ENCODE assay signal across 26 cellular contexts in the genomic region with DNA sequence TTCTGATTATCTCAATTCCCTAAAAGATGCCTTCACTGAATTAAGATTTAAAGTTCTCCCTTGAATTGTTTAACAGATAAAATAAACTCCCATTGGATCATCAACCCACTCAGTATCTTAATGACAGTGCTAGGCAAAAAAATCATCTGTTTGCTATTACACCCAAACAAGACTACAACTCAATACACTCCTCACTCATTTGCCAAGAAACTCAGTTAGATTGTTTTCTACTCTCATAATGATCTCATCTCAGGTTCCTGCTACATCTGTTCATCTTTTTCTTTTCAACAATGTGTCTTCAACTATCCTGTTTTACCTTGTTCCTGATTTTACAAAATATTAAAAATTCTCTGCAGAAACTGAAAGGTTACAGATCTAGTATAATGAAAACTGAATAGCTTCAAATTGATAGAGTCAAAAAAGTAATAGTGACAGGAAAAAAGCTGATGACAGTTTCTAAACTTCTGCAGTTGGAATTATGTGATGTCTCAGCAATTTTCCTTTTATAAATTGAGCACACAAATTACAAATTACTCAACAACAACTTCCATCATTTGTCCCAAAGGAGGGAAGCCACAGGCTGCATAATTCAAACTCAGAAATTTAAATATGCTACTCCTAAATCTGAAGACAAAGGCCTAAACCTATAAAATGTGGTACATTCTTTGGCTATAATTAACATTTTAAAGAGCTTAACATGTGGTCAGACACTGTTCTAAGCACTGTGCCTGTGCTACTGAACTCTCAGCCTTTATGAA. TPM values are rescaled to one million over a fixed set of nuclear protein-coding genes. Genes with fewer than 3 reads are reported as not detected.
A peak's percentile ranks its signal among the peaks of the same experiment; 100 is the strongest.
DNase-seq lines count a peak whose midpoint lies in the region; ATAC-seq and TF ChIP-seq lines count a peak whose summit lies in the region.
"Had no signal": no experiment of that assay in that cellular context is flagged by ENCODE, and none has a peak within 500 bp of the region (broad histone marks: within the 10 kb centered on the region; RNA-seq: fewer than 3 reads in every experiment).

No MANE protein-coding gene starts in this region.

- H3K9ac ChIP-seq in GM23248 = no peak overlapping the region

- H3K4me1 ChIP-seq in left ventricle myocardium inferior (peaks cover 48% of the 10 kb centered on the region), right cardiac atrium (ENCODE audit: control insufficient read depth, insufficient read depth, low read length) (no peaks in the 10 kb centered on the region), GM23248 (ENCODE audit: insufficient read depth) (peaks cover 12% of the 10 kb centered on the region; the same call in 1 of the 2 replicates), left lung (no peaks in the 10 kb centered on the region)
- H3K4me1 ChIP-seq: tibial artery had no signal

- H2AFZ ChIP-seq in GM23248 = no peak overlapping the region

- no peak for TF ChIP-seq CTCF in left ventricle myocardium inferior (IDR thresholded peaks at IDR 0.05; ENCODE audit: borderline replicate concordance)
- TF ChIP-seq CTCF in left lung (IDR thresholded peaks at IDR 0.05) = no peak

- in situ Hi-C loops in GM23248 (cut with MboI) = loop anchor here (25.0 kb wide), 1 partner anchor 212 kb away; no protein-coding TSS in a partner anchor

- no peaks in the 10 kb centered on the region for H3K9me2 ChIP-seq in GM23248 (ENCODE audit: insufficient read depth)

- H3K4me2 ChIP-seq in GM23248 (ENCODE audit: unreplicated experiment) = no peak overlapping the region
- H3K4me2 ChIP-seq: smooth muscle cell had no signal

- peaks cover 9% of the 10 kb centered on the region; the same call in 1 of the 2 replicates for H3F3A ChIP-seq in GM23248 (ENCODE audit: insufficient read depth)

- H3K27ac ChIP-seq in left ventricle myocardium inferior (replicated peaks) (peak overlapping the region; percentile 13), right cardiac atrium (ENCODE audit: low read length) (no peak overlapping the region), GM23248 (no peak overlapping the region), left lung (no peak overlapping the region)
- H3K27ac ChIP-seq: brain microvascular endothelial cell, esophagus muscularis mucosa, neutrophil, psoas muscle, SJSA1, tibial artery had no signal

- no peaks in the 10 kb centered on the region for H3K4me1 Mint-ChIP-seq in activated T-helper 17 cell treated with anti-CD3 and anti-CD28 coated beads, Interleukin-2, amount 50 U/mL, for 72 hours

- peaks cover 32% of the 10 kb centered on the region for H3K79me2 ChIP-seq in GM23248 (ENCODE audit: insufficient read depth)

- no peak overlapping the region for H3K4me3 Mint-ChIP-seq in activated T-helper 17 cell treated with anti-CD3 and anti-CD28 coated beads, Interleukin-2, amount 50 U/mL, for 72 hours
- H3K4me3 Mint-ChIP-seq: activated CD4-positive, alpha-beta memory T cell treated with anti-CD3 and anti-CD28 coated beads, Interleukin-2, amount 10 ng/mL, durations not matched to agents 7 days and 5 days; stimulated activated naive CD8-positive, alpha-beta T cell treated with anti-CD3 and anti-CD28 coated beads, Interleukin-15, Interleukin-2, amounts not matched to agents 100 ng/mL and 50 ng/mL, for 24 hours; T-helper 2 cell treated with Interferon-gamma antibody and Interleukin-4, amounts not matched to agents 5 μg/mL and 100 μg/mL, for 36 hours had no signal

- no peaks in the 10 kb centered on the region for H3K9me3 ChIP-seq in left ventricle myocardium inferior (replicated peaks)
- H3K9me3 ChIP-seq in right cardiac atrium (ENCODE audit: control insufficient read depth, low read length) = no peaks in the 10 kb centered on the region
- H3K9me3 ChIP-seq in GM23248 (ENCODE audit: low read depth) = no peaks in the 10 kb centered on the region
- H3K9me3 ChIP-seq in left lung = no peaks in the 10 kb centered on the region
- H3K9me3 ChIP-seq: esophagus muscularis mucosa, neutrophil, psoas muscle, SJSA1, tibial artery had no signal

- H4K20me1 ChIP-seq in GM23248 (ENCODE audit: insufficient read depth) = no peaks in the 10 kb centered on the region

- ATAC-seq in right cardiac atrium (no peak), left lung (no peak), HG03135 (IDR thresholded peaks at IDR 0.05; ENCODE audit: unreplicated experiment) (no peak)
- no peak for ATAC-seq in activated T-helper 17 cell treated with anti-CD3 and anti-CD28 coated beads, Interleukin-2, amount 50 U/mL, for 72 hours (replicated peaks)

- H3K36me3 ChIP-seq in left ventricle myocardium inferior (no peaks in the 10 kb centered on the region), GM23248 (ENCODE audit: low read depth) (no peaks in the 10 kb centered on the region), left lung (no peaks in the 10 kb centered on the region)
- H3K36me3 ChIP-seq: brain microvascular endothelial cell, esophagus muscularis mucosa, neutrophil, SJSA1, tibial artery had no signal

- intact Hi-C loops in left ventricle myocardium inferior (cut with micrococcal nuclease) (no loop called here), right cardiac atrium (cut with DNase I) (no loop called here), left lung (cut with DNase I) (no loop called here)

- DNase-seq in left ventricle myocardium inferior = no peak
- no peak for DNase-seq in right cardiac atrium
- peak; percentile 48 for DNase-seq in GM23248
- no peak for DNase-seq in left lung
- DNase-seq in stimulated activated naive CD4-positive, alpha-beta T cell (lab: John Stamatoyannopoulos, UW) = no peak
- no peak for DNase-seq in NCI-H510A treated with DMSO at 0.1 percent for 48 hours (lab: John Stamatoyannopoulos, UW)
- DNase-seq: activated CD4-positive, alpha-beta memory T cell treated with anti-CD3 and anti-CD28 coated beads, Interleukin-2, amount 10 ng/mL, durations not matched to agents 7 days and 5 days; activated T-cell treated with anti-CD3 and anti-CD28 coated beads for 4 hours; brain microvascular endothelial cell; C1 segment of cervical spinal cord; effector memory CD4-positive, alpha-beta T cell; mammary epithelial cell; NCI-H1105 treated with DMSO at 0.1 percent for 48 hours; NCI-H2107; NK-92 treated with Interleukin-12 subunit alpha and Interleukin-12 subunit beta, amount 100 ng/mL, for 24 hours; psoas muscle; stimulated activated CD4-positive, alpha-beta T cell treated with anti-CD3 and anti-CD28 coated beads, Interleukin-2, amount 100 ng/mL, for 48 hours; tibial artery had no signal

- peak overlapping the region; percentile 22 for H3K27ac Mint-ChIP-seq in activated T-helper 17 cell treated with anti-CD3 and anti-CD28 coated beads, Interleukin-2, amount 50 U/mL, for 72 hours
- H3K27ac Mint-ChIP-seq: activated CD4-positive, alpha-beta memory T cell treated with anti-CD3 and anti-CD28 coated beads, Interleukin-2, amount 10 ng/mL, durations not matched to agents 7 days and 5 days; stimulated activated naive CD8-positive, alpha-beta T cell treated with anti-CD3 and anti-CD28 coated beads, Interleukin-15, Interleukin-2, amounts not matched to agents 100 ng/mL and 50 ng/mL, for 24 hours; T-helper 2 cell treated with Interferon-gamma antibody and Interleukin-4, amounts not matched to agents 5 μg/mL and 100 μg/mL, for 36 hours had no signal

- no peaks in the 10 kb centered on the region for H3K27me3 Mint-ChIP-seq in activated T-helper 17 cell treated with anti-CD3 and anti-CD28 coated beads, Interleukin-2, amount 50 U/mL, for 72 hours
- H3K27me3 Mint-ChIP-seq: activated CD4-positive, alpha-beta memory T cell treated with anti-CD3 and anti-CD28 coated beads, Interleukin-2, amount 10 ng/mL, durations not matched to agents 7 days and 5 days; stimulated activated naive CD8-positive, alpha-beta T cell treated with anti-CD3 and anti-CD28 coated beads, Interleukin-15, Interleukin-2, amounts not matched to agents 100 ng/mL and 50 ng/mL, for 24 hours had no signal

- H3K27me3 ChIP-seq in left ventricle myocardium inferior (ENCODE audit: low read depth) = no peaks in the 10 kb centered on the region
- H3K27me3 ChIP-seq in right cardiac atrium (ENCODE audit: control insufficient read depth, insufficient read depth) = no peaks in the 10 kb centered on the region
- no peaks in the 10 kb centered on the region for H3K27me3 ChIP-seq in GM23248 (replicated peaks; ENCODE audit: insufficient read depth)
- no peaks in the 10 kb centered on the region for H3K27me3 ChIP-seq in left lung
- H3K27me3 ChIP-seq: brain microvascular endothelial cell, esophagus muscularis mucosa, neutrophil, SJSA1, tibial artery had no signal

- H3K9me3 Mint-ChIP-seq in activated T-helper 17 cell treated with anti-CD3 and anti-CD28 coated beads, Interleukin-2, amount 50 U/mL, for 72 hours = no peaks in the 10 kb centered on the region
- H3K9me3 Mint-ChIP-seq: activated CD4-positive, alpha-beta memory T cell treated with anti-CD3 and anti-CD28 coated beads, Interleukin-2, amount 10 ng/mL, durations not matched to agents 7 days and 5 days; stimulated activated naive CD8-positive, alpha-beta T cell treated with anti-CD3 and anti-CD28 coated beads, Interleukin-15, Interleukin-2, amounts not matched to agents 100 ng/mL and 50 ng/mL, for 24 hours; T-helper 2 cell treated with Interferon-gamma antibody and Interleukin-4, amounts not matched to agents 5 μg/mL and 100 μg/mL, for 36 hours had no signal

- H3K36me3 Mint-ChIP-seq in activated T-helper 17 cell treated with anti-CD3 and anti-CD28 coated beads, Interleukin-2, amount 50 U/mL, for 72 hours (ENCODE audit: low read depth) = no peaks in the 10 kb centered on the region

- H3K4me3 ChIP-seq in left ventricle myocardium inferior = no peak overlapping the region
- H3K4me3 ChIP-seq in right cardiac atrium (ENCODE audit: low read length) = no peak overlapping the region
- H3K4me3 ChIP-seq in GM23248 = no peak overlapping the region
- H3K4me3 ChIP-seq in left lung = no peak overlapping the region
- H3K4me3 ChIP-seq: esophagus muscularis mucosa, psoas muscle, SJSA1, smooth muscle cell, tibial artery had no signal

RNA-seq across cellular contexts. Expression of a gene that starts 39.3 kb away (rescaled TPM):
- total RNA-seq in left ventricle myocardium inferior = 61.9 TPM
- 10 to 100 TPM; 30.7 to 57.6 (median 46.8) TPM for total RNA-seq in right cardiac atrium
- 10.0 TPM for polyA plus RNA-seq in right cardiac atrium
- 6.1 and 11.1 TPM in 2 replicates for total RNA-seq in GM23248 (2014; rRNA removed; shearing (Covaris generic))
- 4.7 and 5.3 TPM in 2 replicates for polyA plus RNA-seq in GM23248 (2016; fragmentation: Nextera tagmentation; extraction: Ambion mirVana)
- 1 to 10 TPM; 2.3 to 6.0 TPM for total RNA-seq in activated T-helper 17 cell treated with anti-CD3 and anti-CD28 coated beads, Interleukin-2, amount 50 U/mL, for 72 hours
- total RNA-seq in left lung = 1 to 10 TPM; 4.2 to 4.6 TPM
